Comparison of ENCODE assay signal across 18 cellular contexts in genomic region chr14:72839753-72840390, GRCh38. TPM values are rescaled to one million over a fixed set of nuclear protein-coding genes. Genes with fewer than 3 reads are reported as not detected.
DNase-seq lines count a peak whose midpoint lies in the region; ATAC-seq and TF ChIP-seq lines count a peak whose summit lies in the region.
"Had no signal": no experiment of that assay in that cellular context is flagged by ENCODE, and none has a peak within 500 bp of the region (broad histone marks: within the 10 kb centered on the region; RNA-seq: fewer than 3 reads in every experiment).

No MANE protein-coding gene starts in this region.

- H2AFZ ChIP-seq in IMR-90 (replicated peaks; ENCODE audit: low read length, poor library complexity) (no peak overlapping the region), neuronal stem cell (ENCODE audit: low read length) (no peak overlapping the region), GM23338 (no peak overlapping the region)
- H2AFZ ChIP-seq: GM23248 had no signal

- H3K36me3 ChIP-seq in IMR-90 (ENCODE audit: control insufficient read depth, insufficient read depth, low read length) (peaks cover 2% of the 10 kb centered on the region; the same call in 1 of the 2 replicates), neuronal stem cell (replicated peaks in 1 of 2; ENCODE audit: control insufficient read depth in 2 of 2, insufficient read depth in 2 of 2, low read length in 2 of 2) (no peaks in the 10 kb centered on the region), gastrocnemius medialis (no peaks in the 10 kb centered on the region), GM23338 (ENCODE audit: insufficient read depth) (no peaks in the 10 kb centered on the region)
- H3K36me3 ChIP-seq: BLaER1 had no signal

- H2BK120ac ChIP-seq in IMR-90 (ENCODE audit: low read depth, low read length) (no peak overlapping the region), neuronal stem cell (ENCODE audit: low read depth, low read length) (no peak overlapping the region)

- no peak overlapping the region for H3K4me3 Mint-ChIP-seq in natural killer cell treated with Interleukin-12 subunit alpha and Interleukin-12 subunit beta and Interleukin-15 and Interleukin-18, amount 100 ng/mL, for 72 hours
- H3K4me3 Mint-ChIP-seq in GM23338 = no peak overlapping the region
- H3K4me3 Mint-ChIP-seq: CD14-positive monocyte; CD4-positive, alpha-beta memory T cell had no signal

- peaks cover 53 to 58% of the 10 kb centered on the region in 2 experiments for H3K79me1 ChIP-seq in IMR-90 (ENCODE audit: low read depth in 1 of 2, low read length in 2 of 2)
- H3K79me1 ChIP-seq in neuronal stem cell (ENCODE audit: low read depth, low read length) = no peaks in the 10 kb centered on the region

- H2AK5ac ChIP-seq in IMR-90 (ENCODE audit: low read depth, low read length) (no peak overlapping the region), neuronal stem cell (ENCODE audit: low read depth, low read length) (peak overlapping the region; percentile 33)

- peak overlapping the region in 1 of 2 donors; percentile 40 for H3K27ac Mint-ChIP-seq in natural killer cell treated with Interleukin-12 subunit alpha and Interleukin-12 subunit beta and Interleukin-15 and Interleukin-18, amount 100 ng/mL, for 72 hours
- H3K27ac Mint-ChIP-seq in GM23338 = no peak overlapping the region
- H3K27ac Mint-ChIP-seq: CD14-positive monocyte; CD4-positive, alpha-beta memory T cell had no signal

- H4K20me1 ChIP-seq in IMR-90 (ENCODE audit: insufficient read depth, low read length) = peaks cover 11% of the 10 kb centered on the region
- H4K20me1 ChIP-seq in GM23338 (replicated peaks; ENCODE audit: insufficient read depth) = no peaks in the 10 kb centered on the region
- H4K20me1 ChIP-seq: BLaER1 had no signal

- peak; percentile 43 for DNase-seq in cardiac septum (ENCODE audit: low spot score)
- no peak for DNase-seq in Right ventricle myocardium superior
- DNase-seq in IMR-90 = no peak
- no peak for DNase-seq in neuronal stem cell (ENCODE audit: low spot score)
- DNase-seq in gastrocnemius medialis = no peak
- no peak for DNase-seq in natural killer cell treated with Interleukin-12 subunit alpha and Interleukin-12 subunit beta and Interleukin-15 and Interleukin-18, amount 100 ng/mL, for 72 hours (ENCODE audit: low spot score)
- DNase-seq in AG20443 (ENCODE audit: low spot score) = no peak
- DNase-seq in GM23338 (ENCODE audit: low spot score) = no peak
- DNase-seq: CD4-positive, alpha-beta memory T cell; DMS153; DMS79; GDM1; GM23248; HCEC 1CT had no signal

- no peak overlapping the region for H3K14ac ChIP-seq in IMR-90 (replicated peaks; ENCODE audit: low read depth, low read length)
- no peak overlapping the region for H3K14ac ChIP-seq in neuronal stem cell (ENCODE audit: low read length)

- no peak for ATAC-seq in Right ventricle myocardium superior (ENCODE audit: poor library complexity)
- peak; percentile 27 for ATAC-seq in IMR-90 (ENCODE audit: low read depth)
- peak in 1 of 2 donors; percentile 42 for ATAC-seq in gastrocnemius medialis
- no peak for ATAC-seq in natural killer cell treated with Interleukin-12 subunit alpha and Interleukin-12 subunit beta and Interleukin-15 and Interleukin-18, amount 100 ng/mL, for 72 hours
- ATAC-seq in GM23338 = no peak
- ATAC-seq: A549 had no signal

- H3K9me1 ChIP-seq in IMR-90 (ENCODE audit: insufficient read depth, low read length) = peaks cover 8% of the 10 kb centered on the region; the same call in 1 of the 2 replicates

- CTCF ChIA-PET in IMR-90 (lab: Yijun Ruan, JAX) = no interaction called here

- H2AK9ac ChIP-seq in IMR-90 (replicated peaks; ENCODE audit: low read depth, low read length, poor library complexity) = no peak overlapping the region

- H4K8ac ChIP-seq in IMR-90 (ENCODE audit: low read depth in 2 of 2, low read length in 2 of 2) (no peak overlapping the region), neuronal stem cell (ENCODE audit: low read depth, low read length) (no peak overlapping the region)

- no peaks in the 10 kb centered on the region for H3K36me3 Mint-ChIP-seq in natural killer cell treated with Interleukin-12 subunit alpha and Interleukin-12 subunit beta and Interleukin-15 and Interleukin-18, amount 100 ng/mL, for 72 hours
- no peaks in the 10 kb centered on the region for H3K36me3 Mint-ChIP-seq in GM23338 (ENCODE audit: low read depth)
- H3K36me3 Mint-ChIP-seq: CD14-positive monocyte; CD4-positive, alpha-beta memory T cell had no signal

- no peak overlapping the region for H4K91ac ChIP-seq in IMR-90 (ENCODE audit: insufficient read depth, low read depth, low read length)
- H4K91ac ChIP-seq in neuronal stem cell (ENCODE audit: low read depth, low read length, poor library complexity) = no peak overlapping the region

- TF ChIP-seq CTCF in IMR-90 (conservative IDR thresholded peaks at IDR 0.05; ENCODE audit: low read depth, low read length) (no peak), gastrocnemius medialis (IDR thresholded peaks at IDR 0.05 in 4 of 5, conservative IDR thresholded peaks at IDR 0.05 in 1 of 5) (no peak), GM23338 (conservative IDR thresholded peaks at IDR 0.05; ENCODE audit: low read depth in 2 of 2) (no peak)

- H3K27me3 ChIP-seq in IMR-90 (ENCODE audit: control insufficient read depth, insufficient read depth, low read length) (no peaks in the 10 kb centered on the region), neuronal stem cell (ENCODE audit: control insufficient read depth in 3 of 3, insufficient read depth in 3 of 3, low read depth in 1 of 3, low read length in 3 of 3) (no peaks in the 10 kb centered on the region), gastrocnemius medialis (no peaks in the 10 kb centered on the region), GM23338 (ENCODE audit: insufficient read depth) (no peaks in the 10 kb centered on the region)
- H3K27me3 ChIP-seq: BLaER1 had no signal

- POLR2A ChIA-PET in IMR-90 (lab: Charles Lee; ENCODE audit: unreplicated experiment) = no interaction called here

- H3F3A ChIP-seq in GM23338 (replicated peaks; ENCODE audit: low read depth) = no peaks in the 10 kb centered on the region

- H2BK15ac ChIP-seq in IMR-90 (ENCODE audit: low read depth, low read length) = no peak overlapping the region
- H2BK15ac ChIP-seq in neuronal stem cell (ENCODE audit: low read length) = no peak overlapping the region

- no peaks in the 10 kb centered on the region for H3K4me1 Mint-ChIP-seq in natural killer cell treated with Interleukin-12 subunit alpha and Interleukin-12 subunit beta and Interleukin-15 and Interleukin-18, amount 100 ng/mL, for 72 hours (ENCODE audit: low read depth in 2 of 2)
- no peaks in the 10 kb centered on the region for H3K4me1 Mint-ChIP-seq in GM23338
- H3K4me1 Mint-ChIP-seq: CD14-positive monocyte; CD4-positive, alpha-beta memory T cell had no signal

- no peak overlapping the region for H3K56ac ChIP-seq in IMR-90 (ENCODE audit: extremely low read depth, insufficient read depth, low read length)

- H3K23ac ChIP-seq in IMR-90 (ENCODE audit: low read depth, low read length) = no peak overlapping the region
- no peak overlapping the region for H3K23ac ChIP-seq in neuronal stem cell (ENCODE audit: low read depth, low read length, poor library complexity)

- H3K9me3 Mint-ChIP-seq in natural killer cell treated with Interleukin-12 subunit alpha and Interleukin-12 subunit beta and Interleukin-15 and Interleukin-18, amount 100 ng/mL, for 72 hours = no peaks in the 10 kb centered on the region
- H3K9me3 Mint-ChIP-seq in GM23338 = no peaks in the 10 kb centered on the region
- H3K9me3 Mint-ChIP-seq: CD4-positive, alpha-beta memory T cell had no signal

- dilution Hi-C loops in IMR-90 (cut with HindIII; ENCODE audit: low sequenced_read_pairs, unreplicated experiment) = no loop called here

- H3K4me3 ChIP-seq in IMR-90 (ENCODE audit: insufficient read depth, low read depth, low read length) = no peak overlapping the region
- H3K4me3 ChIP-seq in neuronal stem cell (ENCODE audit: low read length in 2 of 2) = no peak overlapping the region
- H3K4me3 ChIP-seq in gastrocnemius medialis = no peak overlapping the region
- no peak overlapping the region for H3K4me3 ChIP-seq in GM23338
- H3K4me3 ChIP-seq: A549, BLaER1, GM23248 had no signal

- BruUV-seq in IMR-90 (replicated peaks; lab: Mats Ljungman, UMichigan) = no TSS peak

- no peaks in the 10 kb centered on the region for H3K79me2 ChIP-seq in GM23338 (replicated peaks; ENCODE audit: insufficient read depth)

- H3K27ac ChIP-seq in IMR-90 (ENCODE audit: insufficient read depth, low read length) (no peak overlapping the region), neuronal stem cell (replicated peaks; ENCODE audit: low read length) (no peak overlapping the region), gastrocnemius medialis (peak overlapping the region in 3 of 4 donors; percentile 30 to 53 (median 32)), GM23338 (ENCODE audit: low read depth) (no peak overlapping the region)
- H3K27ac ChIP-seq: 22Rv1, A549, BLaER1, GM23248 had no signal

- H2BK20ac ChIP-seq in IMR-90 (ENCODE audit: low read depth, low read length) = no peak overlapping the region

- H4K5ac ChIP-seq in IMR-90 (ENCODE audit: low read depth, low read length) = no peak overlapping the region

- H3K18ac ChIP-seq in IMR-90 (ENCODE audit: low read depth, low read length) (no peak overlapping the region), neuronal stem cell (ENCODE audit: low read length) (no peak overlapping the region)

- TF ChIP-seq RAD21 in IMR-90 (IDR thresholded peaks at IDR 0.05; ENCODE audit: low read length) = no peak

- H2BK12ac ChIP-seq in neuronal stem cell (ENCODE audit: low read length) = no peak overlapping the region

- in situ Hi-C loops in IMR-90 (cut with MboI; ENCODE audit: low sequenced_read_pairs) = no loop called here
- in situ Hi-C loops in gastrocnemius medialis (cut with MboI; ENCODE audit: low sequenced_read_pairs in 4 of 4) = no loop called here

- TF ChIP-seq POLR2A in IMR-90 (IDR thresholded peaks at IDR 0.05; ENCODE audit: low read depth, low read length) = no peak
- no peak for TF ChIP-seq POLR2A in gastrocnemius medialis (IDR thresholded peaks at IDR 0.05)

- H3K9ac ChIP-seq in IMR-90 (ENCODE audit: low read depth, low read length) = no peak overlapping the region
- no peak overlapping the region for H3K9ac ChIP-seq in neuronal stem cell (ENCODE audit: low read depth, low read length, poor library complexity)
- H3K9ac ChIP-seq: BLaER1, GM23248 had no signal

- H3K4me1 ChIP-seq in IMR-90 (ENCODE audit: control insufficient read depth, insufficient read depth, low read length) = no peaks in the 10 kb centered on the region
- H3K4me1 ChIP-seq in neuronal stem cell (ENCODE audit: control insufficient read depth in 2 of 2, insufficient read depth in 1 of 2, low read depth in 1 of 2, low read length in 2 of 2) = no peaks in the 10 kb centered on the region
- peaks cover 20 to 25% of the 10 kb centered on the region in 2 donors for H3K4me1 ChIP-seq in gastrocnemius medialis
- no peaks in the 10 kb centered on the region for H3K4me1 ChIP-seq in GM23338 (ENCODE audit: insufficient read depth)
- H3K4me1 ChIP-seq: A549, BLaER1 had no signal

- no peaks in the 10 kb centered on the region for H3K9me2 ChIP-seq in GM23338 (ENCODE audit: insufficient read depth)

- H2BK5ac ChIP-seq in IMR-90 (ENCODE audit: low read depth, low read length, poor library complexity, severe bottlenecking) (no peak overlapping the region), neuronal stem cell (ENCODE audit: low read length) (no peak overlapping the region)

- WGBS in IMR-90 (ENCODE audit: extremely low coverage in 2 of 2, insufficient read length in 1 of 2), 2 experiments = 88% methylated on average over 4 of the region's 8 CpGs; no CpG with 5 or more reads in 1 of the 2 experiments
- WGBS in neuronal stem cell (ENCODE audit: extremely low coverage in 2 of 2, insufficient read length in 2 of 2, insufficient replicate concordance in 1 of 2), 2 donors = no CpG with 5 or more reads among the region's 8 CpGs

- H3K4ac ChIP-seq in IMR-90 (ENCODE audit: low read depth, low read length) (no peak overlapping the region), neuronal stem cell (ENCODE audit: low read length) (no peak overlapping the region)

- H3K4me2 ChIP-seq in IMR-90 (ENCODE audit: low read depth, low read length) (no peak overlapping the region), neuronal stem cell (ENCODE audit: insufficient read depth, low read length, poor library complexity, severe bottlenecking) (no peak overlapping the region), GM23338 (no peak overlapping the region)
- H3K4me2 ChIP-seq: A549, BLaER1 had no signal

- H3K27me3 Mint-ChIP-seq in natural killer cell treated with Interleukin-12 subunit alpha and Interleukin-12 subunit beta and Interleukin-15 and Interleukin-18, amount 100 ng/mL, for 72 hours = no peaks in the 10 kb centered on the region
- H3K27me3 Mint-ChIP-seq in GM23338 (ENCODE audit: insufficient read depth, low read depth, poor library complexity) = no peaks in the 10 kb centered on the region

- no peaks in the 10 kb centered on the region for H3K9me3 ChIP-seq in IMR-90 (ENCODE audit: control insufficient read depth, insufficient read depth, low read length)
- no peaks in the 10 kb centered on the region for H3K9me3 ChIP-seq in neuronal stem cell (replicated peaks in 1 of 2; ENCODE audit: control insufficient read depth in 2 of 2, insufficient read depth in 1 of 2, low read depth in 1 of 2, low read length in 2 of 2)
- no peaks in the 10 kb centered on the region for H3K9me3 ChIP-seq in gastrocnemius medialis
- H3K9me3 ChIP-seq: A549, BLaER1 had no signal

- intact Hi-C loops in cardiac septum (cut with DNase I) (no loop called here), Right ventricle myocardium superior (cut with DNase I) (no loop called here), IMR-90 (cut with micrococcal nuclease) (no loop called here), gastrocnemius medialis (cut with DNase I; ENCODE audit: low total_unique reads) (no loop called here)

RNA-seq across cellular contexts. Expression of gene DPF3, which starts 54.0 kb away (rescaled TPM):
- total RNA-seq in cardiac septum (36.5 TPM), Right ventricle myocardium superior (25.0 TPM), IMR-90 (2012; rRNA removed) (32.8 and 48.9 TPM in 2 replicates), gastrocnemius medialis (10 to 100 TPM; 16.7 to 27.8 (median 20.3) TPM)
- polyA plus RNA-seq in IMR-90 (2012; rRNA removed) (30.5 and 37.7 TPM in 2 replicates), GM23338 (2016; fragmentation: Nextera tagmentation; extraction: Ambion mirVana) (0.18 and 0.37 TPM in 2 replicates)
- polyA plus RNA-seq in IMR-90 (2012; cell fraction: cytosol; rRNA removed) = 9.5 and 12.3 TPM in 2 replicates
- polyA plus RNA-seq in IMR-90 (2012; cell fraction: nucleus; rRNA removed; ENCODE audit: low replicate concordance) = 70.5 and 136 TPM in 2 replicates
- polyA plus RNA-seq in neuronal stem cell (2013, experiment 1 of 2) = 0.07 TPM
- 0.07 TPM for polyA plus RNA-seq in neuronal stem cell (2013, experiment 2 of 2)
- total RNA-seq in natural killer cell treated with Interleukin-12 subunit alpha and Interleukin-12 subunit beta and Interleukin-15 and Interleukin-18, amount 100 ng/mL, for 72 hours = 10 to 100 TPM; 11.8 to 13.2 TPM
- 1.0 TPM in 1 of 2 replicates, not detected in the other for total RNA-seq in GM23338 (2014; rRNA removed; shearing (Covaris generic))

Comparison
In these comparisons a context has a peak if more than half of its experiments do, and no peak if none do; other contexts are left out.
1. H3K27ac ChIP-seq: peak in gastrocnemius medialis (3 of 4); none in IMR-90 (single experiment), neuronal stem cell (single experiment) and GM23338 (single experiment).